In the genomic region with DNA sequence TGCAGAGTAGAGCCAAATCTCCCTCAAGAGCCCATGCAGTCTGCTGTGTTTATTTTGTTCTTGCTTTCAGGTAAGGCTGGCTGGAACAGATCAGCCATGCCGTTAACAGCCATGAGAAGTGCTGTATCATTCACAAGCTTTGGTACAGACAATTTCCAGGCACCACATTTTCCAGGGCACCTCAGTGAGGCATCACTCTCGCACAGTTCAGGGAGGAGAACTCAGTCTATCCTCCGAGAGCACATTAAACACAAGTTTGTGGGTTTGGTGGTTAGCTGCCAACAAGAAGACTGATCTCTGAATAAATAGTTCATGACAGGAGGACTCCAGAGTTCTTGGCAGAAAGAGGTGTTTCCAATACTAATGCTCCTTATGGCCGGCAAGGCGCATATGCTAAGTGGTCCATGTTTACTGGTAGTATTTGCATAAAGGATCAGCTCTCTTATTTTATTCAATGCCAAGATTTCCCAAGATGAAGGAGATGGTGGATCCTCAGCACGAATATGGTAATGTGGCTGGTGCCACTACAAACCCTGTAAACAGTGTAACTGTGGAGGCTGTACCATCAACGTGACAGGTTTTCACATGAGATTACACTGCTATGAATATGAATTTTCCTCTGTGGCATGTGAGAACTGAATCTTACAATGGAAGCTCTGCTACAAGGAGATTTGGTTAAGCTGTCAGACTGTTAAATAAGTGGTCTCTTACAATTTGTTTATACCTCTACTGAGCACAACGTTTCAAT, we compare ENCODE assay signal across 16 cellular contexts. TPM values are rescaled to one million over a fixed set of nuclear protein-coding genes. Genes with fewer than 3 reads are reported as not detected.
A peak's percentile ranks its signal among the peaks of the same experiment; 100 is the strongest.
DNase-seq lines count a peak whose midpoint lies in the region; ATAC-seq and TF ChIP-seq lines count a peak whose summit lies in the region.
"Had no signal": no experiment of that assay in that cellular context is flagged by ENCODE, and none has a peak within 500 bp of the region (broad histone marks: within the 10 kb centered on the region; RNA-seq: fewer than 3 reads in every experiment).

No MANE protein-coding gene starts in this region.

- H4K5ac ChIP-seq in mesendoderm (ENCODE audit: low read length): no peak overlapping the region

- H3K4me1 ChIP-seq in mesendoderm (ENCODE audit: control insufficient read depth, low read depth, low read length): peaks cover 9% of the 10 kb centered on the region
- H3K4me1 ChIP-seq: vagina had no signal

- H3K36me3 Mint-ChIP-seq in endothelial cell (ENCODE audit: low read depth, unreplicated experiment): peaks cover 7% of the 10 kb centered on the region
- H3K36me3 Mint-ChIP-seq in immature natural killer cell: no peaks in the 10 kb centered on the region
- H3K36me3 Mint-ChIP-seq: activated CD8-positive, alpha-beta memory T cell treated with anti-CD3 and anti-CD28 coated beads, Interleukin-2, amount 10 ng/mL, durations not matched to agents 7 days and 5 days; activated naive CD8-positive, alpha-beta T cell; memory B cell had no signal

- in situ Hi-C loops in KBM-7 (cut with MboI; ENCODE audit: low pct_unique_long_range_greater_than_20kb, low sequenced_read_pairs): no loop called here

- no peaks in the 10 kb centered on the region for H3K79me2 ChIP-seq in mesendoderm (ENCODE audit: control insufficient read depth, insufficient read depth, low read length)

- H3K4ac ChIP-seq in mesendoderm (ENCODE audit: low read depth, low read length): peak overlapping the region; percentile 62

- H3K27me3 ChIP-seq in mesendoderm (ENCODE audit: insufficient read depth, low read length, poor library complexity): no peaks in the 10 kb centered on the region
- H3K27me3 ChIP-seq: esophagus muscularis mucosa, ovary, vagina had no signal

- TF ChIP-seq CTCF in endothelial cell (IDR thresholded peaks at IDR 0.05; ENCODE audit: unreplicated experiment): no peak

- H3K4me3 ChIP-seq in mesendoderm (ENCODE audit: low read length): no peak overlapping the region
- H3K4me3 ChIP-seq: esophagus muscularis mucosa, GM12878, ovary, vagina had no signal

- WGBS in mesendoderm (ENCODE audit: extremely low coverage, insufficient coverage, low lambda C conversion rate): no CpG with 5 or more reads among the region's 8 CpGs

- H2AK5ac ChIP-seq in mesendoderm (ENCODE audit: low read length): no peak overlapping the region

- H3K23ac ChIP-seq in mesendoderm (ENCODE audit: low read length): peak overlapping the region; percentile 73

- H3K9me3 Mint-ChIP-seq in endothelial cell (ENCODE audit: unreplicated experiment): no peaks in the 10 kb centered on the region
- H3K9me3 Mint-ChIP-seq in immature natural killer cell: no peaks in the 10 kb centered on the region
- H3K9me3 Mint-ChIP-seq: memory B cell had no signal

- no peak overlapping the region for H3K27ac ChIP-seq in mesendoderm (ENCODE audit: low read depth, low read length)
- H3K27ac ChIP-seq: esophagus muscularis mucosa, ovary, vagina had no signal

- no peak overlapping the region for H4K8ac ChIP-seq in mesendoderm (ENCODE audit: low read depth, low read length)

- no peaks in the 10 kb centered on the region for H3K79me1 ChIP-seq in mesendoderm (ENCODE audit: low read length)

- H3K56ac ChIP-seq in mesendoderm (ENCODE audit: low read length): no peak overlapping the region

- H3K4me1 Mint-ChIP-seq in endothelial cell (ENCODE audit: unreplicated experiment) (peaks cover 37% of the 10 kb centered on the region), immature natural killer cell (no peaks in the 10 kb centered on the region)
- H3K4me1 Mint-ChIP-seq: activated CD8-positive, alpha-beta memory T cell treated with anti-CD3 and anti-CD28 coated beads, Interleukin-2, amount 10 ng/mL, durations not matched to agents 7 days and 5 days; memory B cell had no signal

- no peak overlapping the region for H3K9ac ChIP-seq in mesendoderm (ENCODE audit: low read length)

- no peak overlapping the region for H3K4me2 ChIP-seq in mesendoderm (ENCODE audit: low read length)

- H3K36me3 ChIP-seq in mesendoderm (ENCODE audit: control insufficient read depth, insufficient read depth, low read length): no peaks in the 10 kb centered on the region
- H3K36me3 ChIP-seq: esophagus muscularis mucosa, ovary, vagina had no signal

- DNase-seq in CMK (ENCODE audit: low read depth) (peak; percentile 14), KBM-7 (peak; percentile 57), SHP77 (lab: John Stamatoyannopoulos, UW) (peak; percentile 29 to 38), mesendoderm (no peak), endothelial cell (ENCODE audit: low spot score) (no peak), immature natural killer cell (no peak)
- DNase-seq in activated CD4-positive, alpha-beta T cell treated with anti-CD3 and anti-CD28 coated beads for 48 hours: no peak
- DNase-seq: activated CD8-positive, alpha-beta memory T cell treated with anti-CD3 and anti-CD28 coated beads, Interleukin-2, amount 10 ng/mL, durations not matched to agents 7 days and 5 days; NCI-H774; ovary had no signal

- H3K18ac ChIP-seq in mesendoderm (ENCODE audit: low read length): peak overlapping the region; percentile 9

- no peak overlapping the region for H2BK15ac ChIP-seq in mesendoderm (replicated peaks; ENCODE audit: low read depth)

- H2BK5ac ChIP-seq in mesendoderm (ENCODE audit: low read length): peak overlapping the region; percentile 29

- H3K27me3 Mint-ChIP-seq in endothelial cell (ENCODE audit: unreplicated experiment): no peaks in the 10 kb centered on the region
- peaks cover 3 to 8% (median 4%) of the 10 kb centered on the region in 3 donors for H3K27me3 Mint-ChIP-seq in immature natural killer cell (ENCODE audit: low read depth in 3 of 3)

- no peak for ATAC-seq in HG03280 (IDR thresholded peaks at IDR 0.05; ENCODE audit: unreplicated experiment)
- ATAC-seq: activated CD8-positive, alpha-beta memory T cell treated with anti-CD3 and anti-CD28 coated beads, Interleukin-2, amount 10 ng/mL, durations not matched to agents 7 days and 5 days; GM12878 had no signal

- no peak overlapping the region for H2BK120ac ChIP-seq in mesendoderm (ENCODE audit: low read depth, low read length)

- H3K4me3 Mint-ChIP-seq in endothelial cell (ENCODE audit: unreplicated experiment): no peak overlapping the region
- no peak overlapping the region for H3K4me3 Mint-ChIP-seq in immature natural killer cell
- H3K4me3 Mint-ChIP-seq: activated CD8-positive, alpha-beta memory T cell treated with anti-CD3 and anti-CD28 coated beads, Interleukin-2, amount 10 ng/mL, durations not matched to agents 7 days and 5 days; activated naive CD8-positive, alpha-beta T cell; memory B cell had no signal

- H3K27ac Mint-ChIP-seq in endothelial cell (ENCODE audit: unreplicated experiment) (no peak overlapping the region), immature natural killer cell (no peak overlapping the region)
- H3K27ac Mint-ChIP-seq: activated CD8-positive, alpha-beta memory T cell treated with anti-CD3 and anti-CD28 coated beads, Interleukin-2, amount 10 ng/mL, durations not matched to agents 7 days and 5 days; activated naive CD8-positive, alpha-beta T cell; memory B cell had no signal

RNA-seq across cellular contexts. Expression of a gene that starts 30.2 kb away (rescaled TPM):
- 5.8 TPM for polyA plus RNA-seq in mesendoderm (2013, experiment 1 of 2)
- 5.1 TPM for polyA plus RNA-seq in mesendoderm (2013, experiment 2 of 2)
- 40.6 TPM for total RNA-seq in endothelial cell (ENCODE audit: unreplicated experiment)
- 1 to 10 TPM; 2.6 to 3.7 (median 2.7) TPM for polyA plus RNA-seq in immature natural killer cell

Comparison
In these comparisons a context has a peak if more than half of its experiments do, and no peak if none do; other contexts are left out.
1. DNase-seq: peak in CMK (single experiment), KBM-7 (single experiment) and SHP77 (2 of 2); none in mesendoderm (single experiment), endothelial cell (single experiment), activated CD4-positive, alpha-beta T cell treated with anti-CD3 and anti-CD28 coated beads for 48 hours (single experiment) and immature natural killer cell (0 of 3).